ENCODE assay signal across 19 cellular contexts in genomic region chr4:75158451-75158850, GRCh38.
DNase-seq lines count a peak whose midpoint lies in the region; ATAC-seq and TF ChIP-seq lines count a peak whose summit lies in the region.
"Had no signal": no experiment of that assay in that cellular context is flagged by ENCODE, and none has a peak within 500 bp of the region (broad histone marks: within the 10 kb centered on the region; RNA-seq: fewer than 3 reads in every experiment).

No MANE protein-coding gene starts in this region.

- H3K9me3 ChIP-seq in BLaER1 (peaks cover 20% of the 10 kb centered on the region), left lung (peaks cover 0 to 29% of the 10 kb centered on the region in 2 donors)

- intact Hi-C loops in left lung (cut with DNase I) = no loop called here

- H3K36me3 ChIP-seq in BLaER1 = no peaks in the 10 kb centered on the region
- no peaks in the 10 kb centered on the region for H3K36me3 ChIP-seq in left lung

- ATAC-seq in left lung = peak; percentile 37
- ATAC-seq in GM19395 (IDR thresholded peaks at IDR 0.05; ENCODE audit: unreplicated experiment) = no peak
- no peak for ATAC-seq in HG03439 (IDR thresholded peaks at IDR 0.05; ENCODE audit: unreplicated experiment)
- ATAC-seq: GM23338 had no signal

- no peak overlapping the region for H3K27ac ChIP-seq in BLaER1
- no peak overlapping the region for H3K27ac ChIP-seq in left lung
- H3K27ac ChIP-seq: HL-60 had no signal

- no peak for TF ChIP-seq CTCF in left lung (IDR thresholded peaks at IDR 0.05)

- DNase-seq in Kasumi-1 (lab: John Stamatoyannopoulos, UW) = peak; percentile 30 to 59
- DNase-seq in NOMO-1 treated with DMSO at 0.1 percent for 48 hours (lab: John Stamatoyannopoulos, UW; ENCODE audit: unreplicated experiment) = peak; percentile 74
- DNase-seq in left lung = no peak
- DNase-seq in NCI-H345 treated with DMSO at 0.1 percent for 48 hours (lab: John Stamatoyannopoulos, UW; ENCODE audit: unreplicated experiment) = no peak
- DNase-seq: ACHN; AML-193; C1 segment of cervical spinal cord; CD4-positive, CD25-positive, alpha-beta regulatory T cell; CD8-positive, alpha-beta memory T cell; COR-L47; DMS 273 treated with DMSO at 0.1 percent for 48 hours; DMS79; GDM1; HCEC 1CT had no signal

- no peaks in the 10 kb centered on the region for H4K20me1 ChIP-seq in BLaER1

- peak overlapping the region; percentile 45 for H3K4me2 ChIP-seq in BLaER1
- H3K4me2 ChIP-seq: GM23338 had no signal

- no peaks in the 10 kb centered on the region for H3K27me3 ChIP-seq in BLaER1
- no peaks in the 10 kb centered on the region for H3K27me3 ChIP-seq in left lung

- H3K4me3 ChIP-seq in BLaER1 (no peak overlapping the region), left lung (no peak overlapping the region)
- H3K4me3 ChIP-seq: GM23338 had no signal

- H3K4me1 ChIP-seq in BLaER1 = peaks cover 17% of the 10 kb centered on the region
- H3K4me1 ChIP-seq in left lung = no peaks in the 10 kb centered on the region

- no peak overlapping the region for H3K9ac ChIP-seq in BLaER1

Comparison
In these comparisons a context has a peak if more than half of its experiments do, and no peak if none do; other contexts are left out.
1. DNase-seq: peak in Kasumi-1 (2 of 2) and NOMO-1 treated with DMSO at 0.1 percent for 48 hours (single experiment); none in left lung (0 of 2) and NCI-H345 treated with DMSO at 0.1 percent for 48 hours (single experiment).